ENCODE assay signal across 21 cellular contexts in the genomic region with DNA sequence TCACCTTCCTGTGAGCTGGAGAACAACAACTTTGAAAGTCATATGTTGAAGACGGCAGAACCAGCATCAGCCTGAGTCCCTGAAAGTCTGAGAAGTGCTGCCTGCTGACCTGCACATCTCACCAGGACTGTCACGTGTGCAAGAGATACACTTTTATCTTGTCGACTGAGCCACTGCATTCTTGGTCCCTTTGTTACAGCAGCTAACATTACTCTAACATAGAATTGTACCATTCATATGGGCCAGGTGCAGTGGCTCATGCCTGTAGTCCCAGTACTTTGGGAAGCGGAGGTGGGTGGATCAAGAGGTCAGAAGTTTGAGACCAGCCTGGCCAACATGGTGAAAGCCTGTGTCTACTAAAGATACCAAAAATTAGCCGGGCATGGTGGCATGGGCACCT. TPM values are rescaled to one million over a fixed set of nuclear protein-coding genes. Genes with fewer than 3 reads are reported as not detected.
"Had no signal": no experiment of that assay in that cellular context is flagged by ENCODE, and none has a peak within 500 bp of the region (broad histone marks: within the 10 kb centered on the region; RNA-seq: fewer than 3 reads in every experiment).

No MANE protein-coding gene starts in this region.

- H3K27ac ChIP-seq: RWPE1 had no signal

- H3K9ac ChIP-seq: SK-N-SH had no signal

- ATAC-seq: Panc1, PC-3 had no signal

- DNase-seq: Karpas-422, KG1, MM.1S, NCI-H1092 treated with DMSO at 0.1 percent for 48 hours, NCI-H1436, NCI-H187, NCI-H2029, NCI-H2081 treated with DMSO at 0.1 percent for 48 hours, NCI-H2171, NCI-H226, NCI-H446, NCI-H510A, NCI-H524 treated with DMSO at 0.1 percent for 48 hours, NCI-H69, NCI-H774, PC-3, SHP77, SK-N-SH had no signal

- H3K4me2 ChIP-seq: SK-N-SH had no signal

- H3K9me3 ChIP-seq: SK-N-SH had no signal

RNA-seq across cellular contexts. Expression of gene MARCHF10, which starts 40.1 kb away (rescaled TPM):
- total RNA-seq: OCI-LY7, PC-3 had no signal
